ENCODE assay signal across 16 cellular contexts in the genomic region with DNA sequence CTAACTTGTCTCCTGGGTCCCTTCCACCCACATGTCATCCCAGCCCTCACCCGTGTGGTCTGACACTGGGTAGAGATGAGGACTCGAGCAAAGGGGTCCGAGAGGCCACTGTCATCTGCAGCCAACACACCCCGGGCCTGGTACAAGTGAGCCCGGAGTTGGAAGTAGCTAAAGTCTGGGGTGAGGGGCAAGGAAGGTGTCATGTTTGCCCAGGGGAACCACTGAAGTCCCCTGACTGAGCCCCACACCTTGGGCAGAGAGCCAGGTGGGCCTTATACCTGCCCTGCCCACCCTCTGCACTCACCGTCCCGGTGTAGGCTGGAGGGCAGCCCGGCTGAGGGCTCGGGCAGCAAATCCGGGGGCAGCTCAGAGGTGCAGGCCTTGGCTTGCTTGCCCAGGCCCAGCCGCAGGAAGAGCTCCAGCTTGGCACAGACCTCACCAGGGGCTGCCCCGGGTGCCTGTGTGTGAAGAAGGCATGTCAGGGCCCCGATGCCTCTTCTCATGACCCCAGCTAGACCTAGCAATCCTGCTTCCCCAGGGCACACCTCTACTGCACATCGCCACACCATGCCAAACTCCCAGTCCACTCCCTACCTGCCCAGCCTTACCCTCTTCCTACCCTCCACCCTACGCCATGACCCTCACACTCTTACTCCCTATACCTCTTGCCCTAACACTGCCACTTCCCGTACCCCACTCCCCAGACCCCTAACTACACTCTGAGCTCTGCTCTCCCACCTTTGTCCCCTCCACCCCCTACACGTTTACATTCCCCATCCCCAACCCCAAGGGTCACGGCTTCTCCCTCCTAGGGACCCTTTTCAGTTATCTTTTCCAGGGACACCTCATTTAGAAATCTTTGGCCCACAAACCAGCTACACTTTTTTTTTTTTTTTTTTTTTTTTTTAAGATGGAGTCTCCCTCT. TPM values are rescaled to one million over a fixed set of nuclear protein-coding genes. Genes with fewer than 3 reads are reported as not detected.
DNase-seq lines count a peak whose midpoint lies in the region; ATAC-seq and TF ChIP-seq lines count a peak whose summit lies in the region.
"Had no signal": no experiment of that assay in that cellular context is flagged by ENCODE, and none has a peak within 500 bp of the region (broad histone marks: within the 10 kb centered on the region; RNA-seq: fewer than 3 reads in every experiment).

No MANE protein-coding gene starts in this region.

- TF ChIP-seq CTCF in DND-41 (IDR thresholded peaks at IDR 0.05; ENCODE audit: borderline replicate concordance, extremely low read depth, low read length, poor library complexity, severe bottlenecking): no peak
- TF ChIP-seq CTCF in chondrocyte (IDR thresholded peaks at IDR 0.05): no peak
- no peak for TF ChIP-seq CTCF in upper lobe of left lung (IDR thresholded peaks at IDR 0.05)

- DNase-seq in DND-41: no peak
- peak; percentile 75 for DNase-seq in chondrocyte (ENCODE audit: low spot score)
- no peak for DNase-seq in neuronal stem cell (ENCODE audit: low spot score)
- DNase-seq in upper lobe of left lung: peak in 1 of 2 donors; percentile 60
- DNase-seq in T-helper 2 cell treated with Interferon-gamma antibody and Interleukin-4, amounts not matched to agents 5 μg/mL and 100 μg/mL, for 36 hours (ENCODE audit: low spot score): no peak
- DNase-seq: ACHN; CD4-positive, alpha-beta T cell; H9; NCI-H1105 treated with DMSO at 0.1 percent for 48 hours; NCI-H187; NCI-H524 treated with DMSO at 0.1 percent for 48 hours; SIG-M5 had no signal

- no peak for TF ChIP-seq EP300 in upper lobe of left lung (IDR thresholded peaks at IDR 0.05)

- peaks cover 4% of the 10 kb centered on the region for H3K9me3 Mint-ChIP-seq in chondrocyte (ENCODE audit: low read depth)
- H3K9me3 Mint-ChIP-seq in T-helper 2 cell treated with Interferon-gamma antibody and Interleukin-4, amounts not matched to agents 5 μg/mL and 100 μg/mL, for 36 hours: no peaks in the 10 kb centered on the region
- H3K9me3 Mint-ChIP-seq: CD4-positive, alpha-beta T cell had no signal

- no peak overlapping the region for H3K4me2 ChIP-seq in DND-41 (ENCODE audit: insufficient read depth, low read length)
- no peak overlapping the region for H3K4me2 ChIP-seq in neuronal stem cell (ENCODE audit: insufficient read depth, low read length, poor library complexity, severe bottlenecking)

- H3K4me3 ChIP-seq in DND-41 (ENCODE audit: low read depth in 1 of 2, low read length in 2 of 2) (no peak overlapping the region), neuronal stem cell (ENCODE audit: low read length in 2 of 2) (no peak overlapping the region), upper lobe of left lung (no peak overlapping the region)

- H3K4me1 ChIP-seq in DND-41 (ENCODE audit: insufficient read depth, low read length): no peaks in the 10 kb centered on the region
- no peaks in the 10 kb centered on the region for H3K4me1 ChIP-seq in neuronal stem cell (ENCODE audit: control insufficient read depth in 2 of 2, insufficient read depth in 1 of 2, low read depth in 1 of 2, low read length in 2 of 2)
- H3K4me1 ChIP-seq in upper lobe of left lung: no peaks in the 10 kb centered on the region

- no peak overlapping the region for H3K18ac ChIP-seq in neuronal stem cell (ENCODE audit: low read length)

- H3K4me3 Mint-ChIP-seq in chondrocyte (ENCODE audit: unreplicated experiment): no peak overlapping the region
- H3K4me3 Mint-ChIP-seq in T-helper 2 cell treated with Interferon-gamma antibody and Interleukin-4, amounts not matched to agents 5 μg/mL and 100 μg/mL, for 36 hours: no peak overlapping the region
- H3K4me3 Mint-ChIP-seq: CD4-positive, alpha-beta T cell; H9 had no signal

- no peaks in the 10 kb centered on the region for H4K20me1 ChIP-seq in DND-41 (ENCODE audit: insufficient read depth, low read length)

- H2BK15ac ChIP-seq in neuronal stem cell (ENCODE audit: low read length): no peak overlapping the region

- no peak overlapping the region for H3K27ac ChIP-seq in DND-41 (ENCODE audit: low read length)
- H3K27ac ChIP-seq in neuronal stem cell (replicated peaks; ENCODE audit: low read length): no peak overlapping the region
- H3K27ac ChIP-seq in upper lobe of left lung: no peak overlapping the region
- H3K27ac ChIP-seq: HL-60 had no signal

- no peak overlapping the region for H2AK5ac ChIP-seq in neuronal stem cell (ENCODE audit: low read depth, low read length)

- WGBS in neuronal stem cell (ENCODE audit: extremely low coverage in 2 of 2, insufficient read length in 2 of 2, insufficient replicate concordance in 1 of 2), 2 donors: no CpG with 5 or more reads among the region's 18 CpGs
- 92 to 93% methylated on average over 15 to 18 of the region's 18 CpGs for WGBS in upper lobe of left lung, 2 donors

- H3K4me1 Mint-ChIP-seq in chondrocyte (ENCODE audit: low read depth): no peaks in the 10 kb centered on the region
- no peaks in the 10 kb centered on the region for H3K4me1 Mint-ChIP-seq in T-helper 2 cell treated with Interferon-gamma antibody and Interleukin-4, amounts not matched to agents 5 μg/mL and 100 μg/mL, for 36 hours (ENCODE audit: low read depth)
- H3K4me1 Mint-ChIP-seq: H9 had no signal

- H4K8ac ChIP-seq in neuronal stem cell (ENCODE audit: low read depth, low read length): no peak overlapping the region

- no peak overlapping the region for H2BK120ac ChIP-seq in neuronal stem cell (ENCODE audit: low read depth, low read length)

- H3K9ac ChIP-seq in DND-41 (ENCODE audit: low read depth, low read length): no peak overlapping the region
- no peak overlapping the region for H3K9ac ChIP-seq in neuronal stem cell (ENCODE audit: low read depth, low read length, poor library complexity)

- no peak overlapping the region for H3K14ac ChIP-seq in neuronal stem cell (ENCODE audit: low read length)

- H3K79me2 ChIP-seq in DND-41 (ENCODE audit: insufficient read depth, low read length): no peaks in the 10 kb centered on the region

- H2BK12ac ChIP-seq in neuronal stem cell (ENCODE audit: low read length): peak overlapping the region; percentile 84

- no peaks in the 10 kb centered on the region for H3K9me3 ChIP-seq in DND-41 (ENCODE audit: insufficient read depth, low read length, severe bottlenecking)
- H3K9me3 ChIP-seq in neuronal stem cell (replicated peaks in 1 of 2; ENCODE audit: control insufficient read depth in 2 of 2, insufficient read depth in 1 of 2, low read depth in 1 of 2, low read length in 2 of 2): no peaks in the 10 kb centered on the region
- H3K9me3 ChIP-seq in upper lobe of left lung: no peaks in the 10 kb centered on the region

- H3K4ac ChIP-seq in neuronal stem cell (ENCODE audit: low read length): no peak overlapping the region

- H3K27ac Mint-ChIP-seq in chondrocyte (ENCODE audit: unreplicated experiment): no peak overlapping the region
- no peak overlapping the region for H3K27ac Mint-ChIP-seq in T-helper 2 cell treated with Interferon-gamma antibody and Interleukin-4, amounts not matched to agents 5 μg/mL and 100 μg/mL, for 36 hours
- H3K27ac Mint-ChIP-seq: CD4-positive, alpha-beta T cell; H9 had no signal

- H3K27me3 Mint-ChIP-seq in chondrocyte (ENCODE audit: low read depth): no peaks in the 10 kb centered on the region
- H3K27me3 Mint-ChIP-seq in T-helper 2 cell treated with Interferon-gamma antibody and Interleukin-4, amounts not matched to agents 5 μg/mL and 100 μg/mL, for 36 hours (ENCODE audit: low read depth): no peaks in the 10 kb centered on the region
- H3K27me3 Mint-ChIP-seq: CD4-positive, alpha-beta T cell had no signal

- H2BK5ac ChIP-seq in neuronal stem cell (ENCODE audit: low read length): no peak overlapping the region

- ATAC-seq in DND-41 (ENCODE audit: insufficient read depth, low read depth): 0 out of 3 replicates have a peak, but pooled peaks have one; percentile 19
- ATAC-seq in upper lobe of left lung (ENCODE audit: low FRiP score in 2 of 2): peak; percentile 37 to 47
- ATAC-seq in HG03159 (IDR thresholded peaks at IDR 0.05; ENCODE audit: unreplicated experiment): no peak
- ATAC-seq in HG02759 (IDR thresholded peaks at IDR 0.05; ENCODE audit: unreplicated experiment): no peak

- TF ChIP-seq POLR2A in upper lobe of left lung (IDR thresholded peaks at IDR 0.05): no peak

- no peak overlapping the region for H2AFZ ChIP-seq in DND-41 (ENCODE audit: low read depth, low read length)
- H2AFZ ChIP-seq in neuronal stem cell (ENCODE audit: low read length): no peak overlapping the region

- peaks cover 5% of the 10 kb centered on the region for H3K36me3 Mint-ChIP-seq in chondrocyte (ENCODE audit: low read depth)
- no peaks in the 10 kb centered on the region for H3K36me3 Mint-ChIP-seq in T-helper 2 cell treated with Interferon-gamma antibody and Interleukin-4, amounts not matched to agents 5 μg/mL and 100 μg/mL, for 36 hours (ENCODE audit: low read depth)

- no peaks in the 10 kb centered on the region for H3K27me3 ChIP-seq in DND-41 (ENCODE audit: insufficient read depth, low read length, poor library complexity)
- H3K27me3 ChIP-seq in neuronal stem cell (ENCODE audit: control insufficient read depth in 3 of 3, insufficient read depth in 3 of 3, low read depth in 1 of 3, low read length in 3 of 3): peaks cover 0 to 5% (median 0%) of the 10 kb centered on the region in 3 experiments
- no peaks in the 10 kb centered on the region for H3K27me3 ChIP-seq in upper lobe of left lung

- H3K79me1 ChIP-seq in neuronal stem cell (ENCODE audit: low read depth, low read length): no peaks in the 10 kb centered on the region

- H3K36me3 ChIP-seq in DND-41 (ENCODE audit: insufficient read depth, low read length) (no peaks in the 10 kb centered on the region), neuronal stem cell (replicated peaks in 1 of 2; ENCODE audit: control insufficient read depth in 2 of 2, insufficient read depth in 2 of 2, low read length in 2 of 2) (no peaks in the 10 kb centered on the region), upper lobe of left lung (no peaks in the 10 kb centered on the region)

- H3K23ac ChIP-seq in neuronal stem cell (ENCODE audit: low read depth, low read length, poor library complexity): no peak overlapping the region

- H4K91ac ChIP-seq in neuronal stem cell (ENCODE audit: low read depth, low read length, poor library complexity): no peak overlapping the region

RNA-seq across cellular contexts. Expression of gene SPAG4, which starts 31.7 kb away (rescaled TPM):
- total RNA-seq in chondrocyte: 1.9 to 8.8 TPM (median 8.6 TPM) in 3 replicates
- polyA plus RNA-seq in neuronal stem cell (2013, experiment 1 of 2): 3.1 TPM
- 3.2 TPM for polyA plus RNA-seq in neuronal stem cell (2013, experiment 2 of 2)
- 10 to 100 TPM in 2 of 6 donors, 1 to 10 TPM in 4; 2.7 to 48.2 (median 4.8) TPM for total RNA-seq in upper lobe of left lung

RNA-seq across cellular contexts. Expression of gene ERGIC3, which starts 42.0 kb away (rescaled TPM):
- total RNA-seq in chondrocyte (203 to 278 TPM (median 208 TPM) in 3 replicates), upper lobe of left lung (100 to 1,000 TPM; 115 to 223 (median 179) TPM)
- 177 TPM for polyA plus RNA-seq in neuronal stem cell (2013, experiment 1 of 2)
- polyA plus RNA-seq in neuronal stem cell (2013, experiment 2 of 2): 162 TPM

RNA-seq across cellular contexts. Expression of gene C20orf173, which starts 54.4 kb away (rescaled TPM):
- total RNA-seq in chondrocyte: not detected in 3 replicates
- polyA plus RNA-seq in neuronal stem cell (2013, experiment 1 of 2): not detected
- polyA plus RNA-seq in neuronal stem cell (2013, experiment 2 of 2): not detected
- not detected for total RNA-seq in upper lobe of left lung
- total RNA-seq: CD4-positive, alpha-beta T cell; H9; LHCN-M2 had no signal

Comparison
In these comparisons a context has a peak if more than half of its experiments do, and no peak if none do; other contexts are left out.
1. ATAC-seq: peak in DND-41 (single experiment) and upper lobe of left lung (2 of 2); none in HG03159 (single experiment) and HG02759 (single experiment).